Comparison of ENCODE assay signal across 1 cellular context in the genomic region with DNA sequence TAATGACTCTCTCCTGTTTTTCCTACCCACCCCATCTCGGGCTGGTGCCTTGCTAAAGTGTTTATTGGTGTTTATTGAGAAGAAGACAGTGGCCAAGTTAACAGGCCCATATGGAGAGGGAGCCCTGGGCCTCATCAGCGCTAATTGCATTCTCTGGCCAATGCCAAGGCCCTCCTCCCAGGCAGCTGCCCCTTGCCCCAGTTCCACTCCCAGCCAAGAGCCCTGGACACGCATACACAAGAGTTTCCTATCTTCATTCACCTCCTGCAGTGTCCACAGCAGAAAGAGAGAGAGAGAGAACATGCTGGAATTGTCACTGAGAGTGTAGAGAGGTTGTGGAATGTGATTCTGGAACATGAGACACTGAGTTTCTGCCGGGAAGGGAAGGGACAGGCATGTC.
TF ChIP-seq lines count a peak whose summit lies in the region.

No MANE protein-coding gene starts in this region.

TF ChIP-seq in IMR-90, 13 proteins besides CTCF, POLR2A, EP300 and RAD21 (continued from another document):
- TF ChIP-seq FOS (IDR thresholded peaks at IDR 0.05; ENCODE audit: low read depth, low read length): no peak
- no peak for TF ChIP-seq CEBPB (IDR thresholded peaks at IDR 0.05; ENCODE audit: low read depth, low read length)
- TF ChIP-seq MAFK (IDR thresholded peaks at IDR 0.05; ENCODE audit: low read depth, low read length): no peak
- TF ChIP-seq CHD1 (IDR thresholded peaks at IDR 0.05; ENCODE audit: low read depth, low read length): no peak
- TF ChIP-seq BHLHE40 (IDR thresholded peaks at IDR 0.05; ENCODE audit: low read depth, low read length): no peak
- no peak for TF ChIP-seq RCOR1 (IDR thresholded peaks at IDR 0.05; ENCODE audit: insufficient replicate concordance, low read length)
- TF ChIP-seq, protein P1, sequence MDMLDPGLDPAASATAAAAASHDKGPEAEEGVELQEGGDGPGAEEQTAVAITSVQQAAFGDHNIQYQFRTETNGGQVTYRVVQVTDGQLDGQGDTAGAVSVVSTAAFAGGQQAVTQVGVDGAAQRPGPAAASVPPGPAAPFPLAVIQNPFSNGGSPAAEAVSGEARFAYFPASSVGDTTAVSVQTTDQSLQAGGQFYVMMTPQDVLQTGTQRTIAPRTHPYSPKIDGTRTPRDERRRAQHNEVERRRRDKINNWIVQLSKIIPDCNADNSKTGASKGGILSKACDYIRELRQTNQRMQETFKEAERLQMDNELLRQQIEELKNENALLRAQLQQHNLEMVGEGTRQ (IDR thresholded peaks at IDR 0.05; ENCODE audit: low read depth, low read length): no peak
- no peak for TF ChIP-seq RFX5 (IDR thresholded peaks at IDR 0.05; ENCODE audit: low read depth, low read length)
